ENCODE assay signal across 1 cellular context in the genomic region with DNA sequence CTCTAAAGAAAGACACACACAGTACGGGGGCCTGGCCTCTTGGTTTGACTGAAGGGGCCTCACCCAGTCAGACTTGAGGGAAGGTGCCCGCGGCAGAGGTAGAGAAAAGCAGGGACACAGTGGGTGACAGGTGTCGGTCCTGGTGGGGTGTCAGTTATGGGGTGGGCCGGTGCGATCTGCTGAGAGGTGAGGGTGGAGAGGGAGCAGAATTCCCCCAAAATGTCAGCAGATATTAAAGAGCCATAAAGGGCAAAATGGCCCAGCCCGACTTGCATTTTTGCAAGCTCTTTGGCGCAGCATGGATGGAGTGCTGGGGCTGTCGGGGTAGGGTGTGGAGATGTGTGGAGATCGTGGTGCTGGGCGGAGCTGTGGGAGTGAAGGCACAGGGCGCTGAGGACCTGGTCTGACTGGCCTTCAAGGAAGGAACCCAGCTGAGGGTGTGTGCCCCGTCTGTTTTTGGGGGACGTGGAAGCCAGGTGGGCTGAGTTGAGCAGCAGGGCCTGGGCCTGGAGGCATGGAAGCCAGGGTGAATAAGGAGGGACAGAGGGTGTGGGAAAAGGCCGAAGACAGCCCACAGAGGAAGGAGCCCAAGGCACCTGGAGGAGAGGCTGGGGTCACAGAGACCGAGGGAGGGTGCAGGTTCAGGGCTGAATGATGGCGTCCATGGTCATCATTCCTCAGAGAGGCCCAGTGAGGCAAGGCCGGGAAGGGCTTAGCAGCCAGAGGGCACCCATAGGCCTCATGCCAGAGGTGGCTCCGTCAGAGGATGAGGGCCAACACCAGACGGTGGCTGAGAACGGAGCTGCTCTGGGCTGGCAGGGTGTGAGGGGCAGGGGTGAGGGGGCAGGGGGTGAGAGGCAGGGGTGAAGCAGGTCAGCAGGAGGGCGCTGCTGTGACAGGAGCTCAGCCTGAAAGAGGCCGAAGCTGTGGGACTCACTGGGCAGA.
TF ChIP-seq lines count a peak whose summit lies in the region.

No MANE protein-coding gene starts in this region.

TF ChIP-seq in HepG2, 621 proteins besides CTCF, POLR2A, EP300 and RAD21:
- TF ChIP-seq, protein P1, sequence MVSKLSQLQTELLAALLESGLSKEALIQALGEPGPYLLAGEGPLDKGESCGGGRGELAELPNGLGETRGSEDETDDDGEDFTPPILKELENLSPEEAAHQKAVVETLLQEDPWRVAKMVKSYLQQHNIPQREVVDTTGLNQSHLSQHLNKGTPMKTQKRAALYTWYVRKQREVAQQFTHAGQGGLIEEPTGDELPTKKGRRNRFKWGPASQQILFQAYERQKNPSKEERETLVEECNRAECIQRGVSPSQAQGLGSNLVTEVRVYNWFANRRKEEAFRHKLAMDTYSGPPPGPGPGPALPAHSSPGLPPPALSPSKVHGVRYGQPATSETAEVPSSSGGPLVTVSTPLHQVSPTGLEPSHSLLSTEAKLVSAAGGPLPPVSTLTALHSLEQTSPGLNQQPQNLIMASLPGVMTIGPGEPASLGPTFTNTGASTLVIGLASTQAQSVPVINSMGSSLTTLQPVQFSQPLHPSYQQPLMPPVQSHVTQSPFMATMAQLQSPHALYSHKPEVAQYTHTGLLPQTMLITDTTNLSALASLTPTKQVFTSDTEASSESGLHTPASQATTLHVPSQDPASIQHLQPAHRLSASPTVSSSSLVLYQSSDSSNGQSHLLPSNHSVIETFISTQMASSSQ (IDR thresholded peaks at IDR 0.05; ENCODE audit: low read depth) = no peak
- TF ChIP-seq, protein P1 (CRISPR knock-in tag; IDR thresholded peaks at IDR 0.05; ENCODE audit: borderline replicate concordance) = no peak
- TF ChIP-seq ZNF362 (CRISPR knock-in tag; IDR thresholded peaks at IDR 0.05; ENCODE audit: borderline replicate concordance) (no peak), PHF5A (CRISPR knock-in tag; IDR thresholded peaks at IDR 0.05; ENCODE audit: low read depth, unreplicated experiment) (no peak), NR2F6 (IDR thresholded peaks at IDR 0.05) (no peak), NR2F6 (CRISPR knock-in tag; IDR thresholded peaks at IDR 0.05) (no peak), SMARCC2 (IDR thresholded peaks at IDR 0.05) (no peak), PHF21A (CRISPR knock-in tag; IDR thresholded peaks at IDR 0.05) (no peak), ZNF703 (CRISPR knock-in tag; IDR thresholded peaks at IDR 0.05; ENCODE audit: borderline replicate concordance) (no peak), REXO4 (CRISPR knock-in tag; IDR thresholded peaks at IDR 0.05; ENCODE audit: borderline replicate concordance) (no peak), SAFB2 (CRISPR knock-in tag; IDR thresholded peaks at IDR 0.05; ENCODE audit: borderline replicate concordance, low read depth) (no peak), ZNF850 (CRISPR knock-in tag; conservative IDR thresholded peaks at IDR 0.05) (no peak), GATAD1 (CRISPR knock-in tag; IDR thresholded peaks at IDR 0.05) (no peak), ZNF616 (CRISPR knock-in tag; IDR thresholded peaks at IDR 0.05; ENCODE audit: low read depth) (no peak), GRHL1 (CRISPR knock-in tag; conservative IDR thresholded peaks at IDR 0.05) (no peak), MAFF (IDR thresholded peaks at IDR 0.05; ENCODE audit: low read depth, low read length) (no peak)
- TF ChIP-seq, protein P2, sequence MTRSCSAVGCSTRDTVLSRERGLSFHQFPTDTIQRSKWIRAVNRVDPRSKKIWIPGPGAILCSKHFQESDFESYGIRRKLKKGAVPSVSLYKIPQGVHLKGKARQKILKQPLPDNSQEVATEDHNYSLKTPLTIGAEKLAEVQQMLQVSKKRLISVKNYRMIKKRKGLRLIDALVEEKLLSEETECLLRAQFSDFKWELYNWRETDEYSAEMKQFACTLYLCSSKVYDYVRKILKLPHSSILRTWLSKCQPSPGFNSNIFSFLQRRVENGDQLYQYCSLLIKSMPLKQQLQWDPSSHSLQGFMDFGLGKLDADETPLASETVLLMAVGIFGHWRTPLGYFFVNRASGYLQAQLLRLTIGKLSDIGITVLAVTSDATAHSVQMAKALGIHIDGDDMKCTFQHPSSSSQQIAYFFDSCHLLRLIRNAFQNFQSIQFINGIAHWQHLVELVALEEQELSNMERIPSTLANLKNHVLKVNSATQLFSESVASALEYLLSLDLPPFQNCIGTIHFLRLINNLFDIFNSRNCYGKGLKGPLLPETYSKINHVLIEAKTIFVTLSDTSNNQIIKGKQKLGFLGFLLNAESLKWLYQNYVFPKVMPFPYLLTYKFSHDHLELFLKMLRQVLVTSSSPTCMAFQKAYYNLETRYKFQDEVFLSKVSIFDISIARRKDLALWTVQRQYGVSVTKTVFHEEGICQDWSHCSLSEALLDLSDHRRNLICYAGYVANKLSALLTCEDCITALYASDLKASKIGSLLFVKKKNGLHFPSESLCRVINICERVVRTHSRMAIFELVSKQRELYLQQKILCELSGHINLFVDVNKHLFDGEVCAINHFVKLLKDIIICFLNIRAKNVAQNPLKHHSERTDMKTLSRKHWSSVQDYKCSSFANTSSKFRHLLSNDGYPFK (CRISPR knock-in tag; IDR thresholded peaks at IDR 0.05; ENCODE audit: borderline replicate concordance) = no peak
- TF ChIP-seq, protein P3, sequence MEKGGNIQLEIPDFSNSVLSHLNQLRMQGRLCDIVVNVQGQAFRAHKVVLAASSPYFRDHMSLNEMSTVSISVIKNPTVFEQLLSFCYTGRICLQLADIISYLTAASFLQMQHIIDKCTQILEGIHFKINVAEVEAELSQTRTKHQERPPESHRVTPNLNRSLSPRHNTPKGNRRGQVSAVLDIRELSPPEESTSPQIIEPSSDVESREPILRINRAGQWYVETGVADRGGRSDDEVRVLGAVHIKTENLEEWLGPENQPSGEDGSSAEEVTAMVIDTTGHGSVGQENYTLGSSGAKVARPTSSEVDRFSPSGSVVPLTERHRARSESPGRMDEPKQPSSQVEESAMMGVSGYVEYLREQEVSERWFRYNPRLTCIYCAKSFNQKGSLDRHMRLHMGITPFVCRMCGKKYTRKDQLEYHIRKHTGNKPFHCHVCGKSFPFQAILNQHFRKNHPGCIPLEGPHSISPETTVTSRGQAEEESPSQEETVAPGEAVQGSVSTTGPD (CRISPR knock-in tag; IDR thresholded peaks at IDR 0.05) = no peak
